Comparison of ENCODE assay signal across 9 cellular contexts in the genomic region with DNA sequence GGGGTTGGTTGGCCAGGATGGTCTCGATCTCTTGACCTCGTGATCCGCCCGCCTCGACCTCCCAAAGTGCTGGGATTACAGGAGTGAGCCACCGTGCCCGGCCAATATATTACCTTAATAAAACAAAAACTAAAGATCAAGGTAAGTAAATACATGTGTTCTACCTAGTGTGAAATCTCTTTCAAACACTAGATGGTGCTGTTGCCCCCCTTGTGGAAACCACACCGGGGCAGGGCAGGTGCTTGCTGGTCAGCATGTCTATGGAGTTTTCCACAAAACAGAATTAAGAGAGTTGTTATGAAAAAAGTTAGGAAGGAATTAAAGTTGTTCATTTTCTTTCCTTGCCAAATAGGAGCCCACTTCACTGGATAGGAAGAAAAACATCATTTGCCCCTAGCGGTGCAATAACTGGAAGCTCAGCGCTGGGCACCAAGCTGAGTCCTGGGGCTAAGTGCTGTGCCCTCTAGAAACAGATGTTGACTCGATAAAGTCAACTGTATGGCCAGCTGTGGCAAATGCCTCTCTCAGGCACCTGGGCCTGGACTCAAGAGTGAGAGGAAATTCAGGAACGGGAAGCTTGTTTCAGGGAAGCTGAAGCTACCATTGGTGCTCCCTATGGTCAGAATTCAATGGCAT. TPM values are rescaled to one million over a fixed set of nuclear protein-coding genes. Genes with fewer than 3 reads are reported as not detected.
A peak's percentile ranks its signal among the peaks of the same experiment; 100 is the strongest.
DNase-seq lines count a peak whose midpoint lies in the region; ATAC-seq and TF ChIP-seq lines count a peak whose summit lies in the region.
"Had no signal": no experiment of that assay in that cellular context is flagged by ENCODE, and none has a peak within 500 bp of the region (broad histone marks: within the 10 kb centered on the region; RNA-seq: fewer than 3 reads in every experiment).

No MANE protein-coding gene starts in this region.

- no peaks in the 10 kb centered on the region for H3K9me3 Mint-ChIP-seq in activated CD8-positive, alpha-beta memory T cell treated with anti-CD3 and anti-CD28 coated beads, Interleukin-2, amount 10 ng/mL, durations not matched to agents 7 days and 5 days (ENCODE audit: low read depth)
- H3K9me3 Mint-ChIP-seq in nephron, result no peaks in the 10 kb centered on the region
- H3K9me3 Mint-ChIP-seq: stimulated activated naive CD8-positive, alpha-beta T cell treated with anti-CD3 and anti-CD28 coated beads, Interleukin-15, Interleukin-2, amounts not matched to agents 100 ng/mL and 50 ng/mL, for 24 hours had no signal

- CTCF ChIA-PET in activated CD8-positive, alpha-beta memory T cell treated with anti-CD3 and anti-CD28 coated beads, Interleukin-2, amount 10 ng/mL, durations not matched to agents 7 days and 5 days (lab: Charles Lee), result interaction anchor here (0.6 to 5.9 kb wide), 37 partner anchors 9 to 868 kb away, joined by 3 to 141 read pairs (median 4); no protein-coding TSS in a partner anchor

- no peak overlapping the region for H3K27ac Mint-ChIP-seq in activated CD8-positive, alpha-beta memory T cell treated with anti-CD3 and anti-CD28 coated beads, Interleukin-2, amount 10 ng/mL, durations not matched to agents 7 days and 5 days
- H3K27ac Mint-ChIP-seq in nephron, result no peak overlapping the region
- H3K27ac Mint-ChIP-seq: stimulated activated naive CD8-positive, alpha-beta T cell treated with anti-CD3 and anti-CD28 coated beads, Interleukin-15, Interleukin-2, amounts not matched to agents 100 ng/mL and 50 ng/mL, for 24 hours had no signal

- DNase-seq in D341Med (ENCODE audit: low spot score) (peak; percentile 52), NCI-H526 treated with DMSO at 0.1 percent for 48 hours (lab: John Stamatoyannopoulos, UW) (peak; percentile 82), fibroblast of gingiva (ENCODE audit: low read depth) (peak; percentile 42), ecto neural progenitor cell (ENCODE audit: low spot score) (no peak)
- DNase-seq in activated CD8-positive, alpha-beta memory T cell treated with anti-CD3 and anti-CD28 coated beads, Interleukin-2, amount 10 ng/mL, durations not matched to agents 7 days and 5 days, result peak; percentile 71

- H3K36me3 Mint-ChIP-seq in activated CD8-positive, alpha-beta memory T cell treated with anti-CD3 and anti-CD28 coated beads, Interleukin-2, amount 10 ng/mL, durations not matched to agents 7 days and 5 days, result no peaks in the 10 kb centered on the region
- no peaks in the 10 kb centered on the region for H3K36me3 Mint-ChIP-seq in nephron (ENCODE audit: low read depth)

- ATAC-seq in GM19372 (IDR thresholded peaks at IDR 0.05; ENCODE audit: low read depth, unreplicated experiment) (peak; percentile 95), HG03342 (IDR thresholded peaks at IDR 0.05; ENCODE audit: unreplicated experiment) (peak; percentile 87)
- peak; percentile 82 for ATAC-seq in activated CD8-positive, alpha-beta memory T cell treated with anti-CD3 and anti-CD28 coated beads, Interleukin-2, amount 10 ng/mL, durations not matched to agents 7 days and 5 days

- H3K4me1 Mint-ChIP-seq in activated CD8-positive, alpha-beta memory T cell treated with anti-CD3 and anti-CD28 coated beads, Interleukin-2, amount 10 ng/mL, durations not matched to agents 7 days and 5 days, result peaks cover 7% of the 10 kb centered on the region
- H3K4me1 Mint-ChIP-seq in nephron, result no peaks in the 10 kb centered on the region

- H3K4me3 Mint-ChIP-seq in activated CD8-positive, alpha-beta memory T cell treated with anti-CD3 and anti-CD28 coated beads, Interleukin-2, amount 10 ng/mL, durations not matched to agents 7 days and 5 days, result no peak overlapping the region
- H3K4me3 Mint-ChIP-seq in nephron, result no peak overlapping the region
- H3K4me3 Mint-ChIP-seq: stimulated activated naive CD8-positive, alpha-beta T cell treated with anti-CD3 and anti-CD28 coated beads, Interleukin-15, Interleukin-2, amounts not matched to agents 100 ng/mL and 50 ng/mL, for 24 hours had no signal

- peaks cover 72% of the 10 kb centered on the region for H3K27me3 Mint-ChIP-seq in activated CD8-positive, alpha-beta memory T cell treated with anti-CD3 and anti-CD28 coated beads, Interleukin-2, amount 10 ng/mL, durations not matched to agents 7 days and 5 days
- H3K27me3 Mint-ChIP-seq in nephron (ENCODE audit: low read depth), result peaks cover 81% of the 10 kb centered on the region

- TF ChIP-seq CTCF in nephron (IDR thresholded peaks at IDR 0.05; ENCODE audit: unreplicated experiment in 3 of 3), result peak; percentile 73 to 88 (median 88)

RNA-seq across cellular contexts. Expression of gene KCNJ5, which starts 6.3 kb away (rescaled TPM):
- total RNA-seq in activated CD8-positive, alpha-beta memory T cell treated with anti-CD3 and anti-CD28 coated beads, Interleukin-2, amount 10 ng/mL, durations not matched to agents 7 days and 5 days, result not detected

RNA-seq across cellular contexts. Expression of gene KCNJ1, which starts 17.7 kb away (rescaled TPM):
- total RNA-seq in activated CD8-positive, alpha-beta memory T cell treated with anti-CD3 and anti-CD28 coated beads, Interleukin-2, amount 10 ng/mL, durations not matched to agents 7 days and 5 days, result not detected

RNA-seq across cellular contexts. Expression of gene TP53AIP1, which starts 57.9 kb away (rescaled TPM):
- not detected for total RNA-seq in activated CD8-positive, alpha-beta memory T cell treated with anti-CD3 and anti-CD28 coated beads, Interleukin-2, amount 10 ng/mL, durations not matched to agents 7 days and 5 days
